ENCODE assay signal across 29 cellular contexts in the genomic region with DNA sequence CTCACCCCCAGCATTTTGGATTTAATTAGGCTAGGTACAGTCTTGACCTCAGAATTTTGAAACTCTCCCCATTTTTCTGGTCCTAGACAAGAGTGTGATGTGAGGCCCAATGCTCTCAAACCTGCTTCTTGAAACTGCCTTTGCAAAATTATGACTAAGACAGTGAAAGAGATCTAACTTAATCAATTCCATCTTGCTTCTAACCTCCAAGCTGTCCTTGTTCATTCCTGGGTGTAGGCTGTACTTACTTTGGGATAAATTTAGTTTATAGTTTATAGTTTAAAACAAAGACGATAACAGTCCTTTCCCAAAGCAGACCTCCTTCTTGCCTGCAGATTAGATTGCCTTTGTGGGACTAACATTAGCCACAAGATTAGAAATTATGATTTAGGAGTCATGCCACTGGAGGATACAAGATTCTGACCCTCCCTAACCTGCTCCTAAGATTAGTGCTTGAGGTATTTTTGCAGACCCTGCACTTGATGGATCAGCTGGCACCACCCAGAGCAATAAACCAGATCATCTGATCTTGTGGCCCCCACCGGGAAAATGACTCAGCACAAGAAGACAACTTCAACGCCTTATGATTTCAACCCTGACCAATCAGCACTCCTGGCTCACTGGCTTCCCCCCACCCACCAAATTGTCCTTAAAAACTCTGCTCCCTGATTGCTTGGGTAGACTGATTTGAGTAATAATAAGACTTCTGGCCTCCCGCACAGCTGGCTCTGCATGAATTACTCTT. TPM values are rescaled to one million over a fixed set of nuclear protein-coding genes. Genes with fewer than 3 reads are reported as not detected.
"Had no signal": no experiment of that assay in that cellular context is flagged by ENCODE, and none has a peak within 500 bp of the region (broad histone marks: within the 10 kb centered on the region; RNA-seq: fewer than 3 reads in every experiment).

No MANE protein-coding gene starts in this region.

- H3K9me3 Mint-ChIP-seq: effector memory CD8-positive, alpha-beta T cell; stimulated activated effector memory CD8-positive, alpha-beta T cell treated with anti-CD3 and anti-CD28 coated beads, Interleukin-12 subunit alpha, Interleukin-12 subunit beta, amount 100 ng/mL, for 72 hours had no signal

- H3K4me3 Mint-ChIP-seq: activated B cell treated with CpG ODN at 0.5 μM for 24 hours; activated CD4-positive, alpha-beta T cell treated with anti-CD3 and anti-CD28 coated beads for 36 hours; activated naive CD8-positive, alpha-beta T cell treated with anti-CD3 and anti-CD28 coated beads for 36 hours; effector memory CD8-positive, alpha-beta T cell; naive thymus-derived CD8-positive, alpha-beta T cell; neural crest cell; stimulated activated effector memory CD8-positive, alpha-beta T cell treated with anti-CD3 and anti-CD28 coated beads, Interleukin-12 subunit alpha, Interleukin-12 subunit beta, amount 100 ng/mL, for 72 hours; stimulated activated naive CD8-positive, alpha-beta T cell treated with anti-CD3 and anti-CD28 coated beads, Interleukin-15, amount 100 ng/mL, for 72 hours had no signal

- H3K27me3 ChIP-seq: ascending aorta, esophagus muscularis mucosa, heart left ventricle, pancreas, upper lobe of left lung had no signal

- DNase-seq: activated B cell treated with CpG ODN at 0.5 μM for 24 hours; activated CD4-positive, alpha-beta T cell treated with anti-CD3 and anti-CD28 coated beads for 36 hours; activated effector memory CD4-positive, alpha-beta T cell treated with Interleukin-2 at 50 U/mL for 16 hours; activated naive CD4-positive, alpha-beta T cell treated with Interleukin-2 at 50 U/mL for 16 hours; activated naive CD8-positive, alpha-beta T cell treated with anti-CD3 and anti-CD28 coated beads for 36 hours; caudate nucleus; cortex of kidney; effector memory CD8-positive, alpha-beta T cell; heart left ventricle; hypothalamus; naive thymus-derived CD8-positive, alpha-beta T cell; nucleus accumbens; pancreas; retina; stimulated activated CD4-positive, alpha-beta T cell treated with anti-CD3 and anti-CD28 coated beads, Interleukin-4, amount 100 ng/mL, for 24 hours; stimulated activated naive CD8-positive, alpha-beta T cell treated with anti-CD3 and anti-CD28 coated beads, Interleukin-15, amount 100 ng/mL, for 72 hours; substantia nigra; T-helper 2 cell; upper lobe of left lung had no signal

- H3K4me1 ChIP-seq: ascending aorta, pancreas, prostate gland, upper lobe of left lung had no signal

- ATAC-seq: activated CD4-positive, alpha-beta T cell treated with anti-CD3 and anti-CD28 coated beads for 36 hours; effector memory CD8-positive, alpha-beta T cell; naive thymus-derived CD8-positive, alpha-beta T cell; pancreas; sciatic nerve; stimulated activated effector memory CD8-positive, alpha-beta T cell treated with anti-CD3 and anti-CD28 coated beads, Interleukin-12 subunit alpha, Interleukin-12 subunit beta, amount 100 ng/mL, for 72 hours; stimulated activated naive CD8-positive, alpha-beta T cell treated with anti-CD3 and anti-CD28 coated beads, Interleukin-15, amount 100 ng/mL, for 72 hours had no signal

- H3K27ac ChIP-seq: ascending aorta, esophagus muscularis mucosa, pancreas, prostate gland, skin epidermis, upper lobe of left lung had no signal

- H3K4me1 Mint-ChIP-seq: activated B cell treated with CpG ODN at 0.5 μM for 24 hours; activated CD4-positive, alpha-beta T cell treated with anti-CD3 and anti-CD28 coated beads for 36 hours; activated naive CD8-positive, alpha-beta T cell treated with anti-CD3 and anti-CD28 coated beads for 36 hours; neural crest cell; stimulated activated effector memory CD8-positive, alpha-beta T cell treated with anti-CD3 and anti-CD28 coated beads, Interleukin-12 subunit alpha, Interleukin-12 subunit beta, amount 100 ng/mL, for 72 hours; stimulated activated naive CD8-positive, alpha-beta T cell treated with anti-CD3 and anti-CD28 coated beads, Interleukin-15, amount 100 ng/mL, for 72 hours had no signal

- H3K9me3 ChIP-seq: ascending aorta, esophagus muscularis mucosa, pancreas, prostate gland had no signal

- H3K36me3 ChIP-seq: ascending aorta, esophagus muscularis mucosa, heart left ventricle, pancreas, prostate gland, upper lobe of left lung had no signal

- H3K27me3 Mint-ChIP-seq: activated B cell treated with CpG ODN at 0.5 μM for 24 hours; activated CD4-positive, alpha-beta T cell treated with anti-CD3 and anti-CD28 coated beads for 36 hours; activated naive CD8-positive, alpha-beta T cell treated with anti-CD3 and anti-CD28 coated beads for 36 hours; effector memory CD8-positive, alpha-beta T cell; naive thymus-derived CD8-positive, alpha-beta T cell; stimulated activated naive CD8-positive, alpha-beta T cell treated with anti-CD3 and anti-CD28 coated beads, Interleukin-15, amount 100 ng/mL, for 72 hours had no signal

- H3K4me3 ChIP-seq: ascending aorta, esophagus muscularis mucosa, heart left ventricle, pancreas, prostate gland, skin epidermis, upper lobe of left lung had no signal

- H3K36me3 Mint-ChIP-seq: stimulated activated effector memory CD8-positive, alpha-beta T cell treated with anti-CD3 and anti-CD28 coated beads, Interleukin-12 subunit alpha, Interleukin-12 subunit beta, amount 100 ng/mL, for 72 hours had no signal

- H3K27ac Mint-ChIP-seq: activated B cell treated with CpG ODN at 0.5 μM for 24 hours; activated CD4-positive, alpha-beta T cell treated with anti-CD3 and anti-CD28 coated beads for 36 hours; activated naive CD8-positive, alpha-beta T cell treated with anti-CD3 and anti-CD28 coated beads for 36 hours; effector memory CD8-positive, alpha-beta T cell; naive thymus-derived CD8-positive, alpha-beta T cell; stimulated activated effector memory CD8-positive, alpha-beta T cell treated with anti-CD3 and anti-CD28 coated beads, Interleukin-12 subunit alpha, Interleukin-12 subunit beta, amount 100 ng/mL, for 72 hours had no signal

RNA-seq across cellular contexts. Expression of a gene that starts 59.6 kb away (rescaled TPM):
- total RNA-seq: activated B cell treated with CpG ODN at 0.5 μM for 24 hours; activated CD4-positive, alpha-beta T cell treated with anti-CD3 and anti-CD28 coated beads for 36 hours; activated naive CD8-positive, alpha-beta T cell treated with anti-CD3 and anti-CD28 coated beads for 36 hours; ascending aorta; chondrocyte; esophagus muscularis mucosa; heart left ventricle; kidney epithelial cell; lower leg skin; naive thymus-derived CD8-positive, alpha-beta T cell; neural crest cell; pancreas; prostate gland; sciatic nerve; upper lobe of left lung had no signal
- polyA plus RNA-seq: heart left ventricle; naive thymus-derived CD8-positive, alpha-beta T cell; pancreas had no signal
